Comparison of ENCODE assay signal across 1 cellular context in the genomic region with DNA sequence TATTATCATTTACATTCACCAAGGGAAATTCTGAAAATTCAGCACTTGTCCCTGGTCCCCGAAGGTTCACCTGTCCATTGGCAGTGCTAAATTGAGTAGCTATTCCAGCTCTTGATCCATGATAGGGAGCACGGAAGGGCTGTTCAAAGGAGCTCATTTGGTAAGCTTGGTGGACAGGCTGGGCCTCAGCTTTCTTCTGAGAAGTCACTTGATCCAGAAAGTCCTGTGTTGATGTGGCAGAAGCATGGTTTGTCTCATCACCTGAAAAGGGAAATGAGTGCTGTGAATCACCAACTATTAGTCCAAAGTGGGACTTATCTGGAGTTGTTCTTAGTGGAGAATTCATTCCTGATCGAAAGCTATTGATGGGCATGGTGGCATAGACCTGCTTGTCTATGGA.
TF ChIP-seq lines count a peak whose summit lies in the region.

No MANE protein-coding gene starts in this region.

TF ChIP-seq in endothelial cell of umbilical vein, 7 proteins besides CTCF, POLR2A, EP300 and RAD21:
- TF ChIP-seq POLR2AphosphoS5 (IDR thresholded peaks at IDR 0.05; ENCODE audit: insufficient read depth, low read depth, low read length) (no peak), GATA2 (IDR thresholded peaks at IDR 0.05; ENCODE audit: insufficient read depth, insufficient read length, low read depth, low read length) (no peak), MYC (IDR thresholded peaks at IDR 0.05; ENCODE audit: low read depth, low read length) (no peak), JUN (IDR thresholded peaks at IDR 0.05; ENCODE audit: borderline replicate concordance, insufficient read depth, insufficient read length, low read depth) (no peak), EZH2 (IDR thresholded peaks at IDR 0.05; ENCODE audit: borderline replicate concordance, low read depth, low read length, severe bottlenecking) (no peak), FOS (IDR thresholded peaks at IDR 0.05; ENCODE audit: borderline replicate concordance, insufficient read depth, low read length) (no peak)
- TF ChIP-seq, protein P1, sequence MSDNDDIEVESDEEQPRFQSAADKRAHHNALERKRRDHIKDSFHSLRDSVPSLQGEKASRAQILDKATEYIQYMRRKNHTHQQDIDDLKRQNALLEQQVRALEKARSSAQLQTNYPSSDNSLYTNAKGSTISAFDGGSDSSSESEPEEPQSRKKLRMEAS (IDR thresholded peaks at IDR 0.05; ENCODE audit: insufficient read depth, insufficient read length), result no peak
